In the genomic region with DNA sequence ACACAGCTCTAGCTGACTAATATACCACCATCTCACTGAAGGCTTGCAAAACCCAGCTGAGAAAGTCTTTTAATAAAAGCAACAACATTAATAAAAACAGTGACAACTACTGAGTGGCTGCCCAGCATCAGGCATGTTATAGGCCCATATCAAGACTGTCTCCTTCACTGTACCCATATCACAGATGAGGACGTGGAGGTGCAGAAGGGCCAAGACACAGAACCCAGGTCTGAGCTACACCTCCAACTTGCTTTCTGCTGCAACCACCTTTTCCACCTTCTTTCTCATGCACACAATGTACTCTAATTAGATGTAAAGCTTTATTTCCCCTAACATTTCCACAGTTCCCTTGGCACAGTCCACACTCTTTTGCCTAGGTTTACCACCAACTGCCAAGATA, we compare ENCODE assay signal across 1 cellular context.
TF ChIP-seq lines count a peak whose summit lies in the region.

No MANE protein-coding gene starts in this region.

TF ChIP-seq in IMR-90, 13 proteins besides CTCF, POLR2A, EP300 and RAD21:
- TF ChIP-seq MAZ (IDR thresholded peaks at IDR 0.05; ENCODE audit: borderline replicate concordance, low read depth, low read length) (no peak), SMC3 (IDR thresholded peaks at IDR 0.05; ENCODE audit: low read depth, low read length) (no peak), NFE2L2 (IDR thresholded peaks at IDR 0.05; ENCODE audit: low read depth, low read length) (no peak), MXI1 (IDR thresholded peaks at IDR 0.05; ENCODE audit: borderline replicate concordance, low read depth, low read length) (no peak), FOS (IDR thresholded peaks at IDR 0.05; ENCODE audit: low read depth, low read length) (no peak), RFX5 (IDR thresholded peaks at IDR 0.05; ENCODE audit: low read depth, low read length) (no peak), CHD1 (IDR thresholded peaks at IDR 0.05; ENCODE audit: low read depth, low read length) (no peak), CEBPB (IDR thresholded peaks at IDR 0.05; ENCODE audit: low read depth, low read length) (no peak), RCOR1 (IDR thresholded peaks at IDR 0.05; ENCODE audit: insufficient replicate concordance, low read length) (no peak), BHLHE40 (IDR thresholded peaks at IDR 0.05; ENCODE audit: low read depth, low read length) (no peak), MAFK (IDR thresholded peaks at IDR 0.05; ENCODE audit: low read depth, low read length) (no peak)
- TF ChIP-seq, protein P1, sequence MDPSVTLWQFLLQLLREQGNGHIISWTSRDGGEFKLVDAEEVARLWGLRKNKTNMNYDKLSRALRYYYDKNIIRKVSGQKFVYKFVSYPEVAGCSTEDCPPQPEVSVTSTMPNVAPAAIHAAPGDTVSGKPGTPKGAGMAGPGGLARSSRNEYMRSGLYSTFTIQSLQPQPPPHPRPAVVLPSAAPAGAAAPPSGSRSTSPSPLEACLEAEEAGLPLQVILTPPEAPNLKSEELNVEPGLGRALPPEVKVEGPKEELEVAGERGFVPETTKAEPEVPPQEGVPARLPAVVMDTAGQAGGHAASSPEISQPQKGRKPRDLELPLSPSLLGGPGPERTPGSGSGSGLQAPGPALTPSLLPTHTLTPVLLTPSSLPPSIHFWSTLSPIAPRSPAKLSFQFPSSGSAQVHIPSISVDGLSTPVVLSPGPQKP (IDR thresholded peaks at IDR 0.05; ENCODE audit: borderline replicate concordance, low read depth, low read length) = no peak
- TF ChIP-seq, protein P2, sequence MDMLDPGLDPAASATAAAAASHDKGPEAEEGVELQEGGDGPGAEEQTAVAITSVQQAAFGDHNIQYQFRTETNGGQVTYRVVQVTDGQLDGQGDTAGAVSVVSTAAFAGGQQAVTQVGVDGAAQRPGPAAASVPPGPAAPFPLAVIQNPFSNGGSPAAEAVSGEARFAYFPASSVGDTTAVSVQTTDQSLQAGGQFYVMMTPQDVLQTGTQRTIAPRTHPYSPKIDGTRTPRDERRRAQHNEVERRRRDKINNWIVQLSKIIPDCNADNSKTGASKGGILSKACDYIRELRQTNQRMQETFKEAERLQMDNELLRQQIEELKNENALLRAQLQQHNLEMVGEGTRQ (IDR thresholded peaks at IDR 0.05; ENCODE audit: low read depth, low read length) = no peak
